ENCODE assay signal across 17 cellular contexts in the genomic region with DNA sequence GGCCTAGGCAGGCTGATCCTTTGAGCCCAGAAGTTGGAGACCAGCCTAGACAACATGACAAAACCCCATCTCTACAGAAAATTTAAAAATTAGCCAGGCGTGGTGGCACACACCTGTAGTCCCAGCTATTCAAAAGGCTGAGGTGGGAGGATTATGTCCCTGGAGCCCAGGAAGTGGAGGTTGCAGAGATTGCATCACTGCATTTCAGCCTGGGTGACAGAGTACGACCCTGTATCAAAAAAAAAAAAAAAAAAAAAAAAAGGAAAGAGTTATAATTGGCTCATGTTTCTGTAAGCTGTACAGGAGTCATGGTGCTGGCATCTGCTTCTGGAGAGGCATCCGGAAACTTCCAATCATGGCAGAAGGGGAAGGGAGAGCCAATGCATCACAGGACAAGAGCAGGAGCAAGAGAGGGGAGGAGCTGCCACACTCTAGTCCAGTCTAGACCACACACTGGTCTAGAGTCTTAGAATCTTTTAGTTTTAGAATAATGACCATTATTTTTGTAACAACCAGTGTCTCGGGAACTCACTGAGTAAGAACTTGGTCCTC. TPM values are rescaled to one million over a fixed set of nuclear protein-coding genes. Genes with fewer than 3 reads are reported as not detected.
DNase-seq lines count a peak whose midpoint lies in the region; ATAC-seq and TF ChIP-seq lines count a peak whose summit lies in the region.
"Had no signal": no experiment of that assay in that cellular context is flagged by ENCODE, and none has a peak within 500 bp of the region (broad histone marks: within the 10 kb centered on the region; RNA-seq: fewer than 3 reads in every experiment).

No MANE protein-coding gene starts in this region.

- H3K36me3 ChIP-seq in ascending aorta: no peaks in the 10 kb centered on the region

- H3K4me1 ChIP-seq in ascending aorta: peaks cover 0 to 2% of the 10 kb centered on the region in 2 donors

- H3K4me3 Mint-ChIP-seq in mesothelial cell of epicardium: no peak overlapping the region
- no peak overlapping the region for H3K4me3 Mint-ChIP-seq in activated T-helper 1 cell treated with anti-CD3 and anti-CD28 coated beads, Interleukin-12 subunit alpha, Interleukin-12 subunit beta, Interleukin-2, Interleukin-4 antibody, amounts not matched to agents 30 ng/mL and 10 ng/mL and 1 ng/mL, durations not matched to agents 14 hours and 24 hours and 36 hours
- H3K4me3 Mint-ChIP-seq in activated CD8-positive, alpha-beta T cell treated with anti-CD3 and anti-CD28 coated beads, Interleukin-2, amount 10 ng/mL, durations not matched to agents 7 days and 5 days: no peak overlapping the region
- H3K4me3 Mint-ChIP-seq: activated naive CD8-positive, alpha-beta T cell treated with anti-CD3 and anti-CD28 coated beads, Interleukin-2, amount 50 U/mL, for 24 hours; naive B cell had no signal

- H3K27me3 Mint-ChIP-seq in mesothelial cell of epicardium (ENCODE audit: low read depth): no peaks in the 10 kb centered on the region
- no peaks in the 10 kb centered on the region for H3K27me3 Mint-ChIP-seq in activated T-helper 1 cell treated with anti-CD3 and anti-CD28 coated beads, Interleukin-12 subunit alpha, Interleukin-12 subunit beta, Interleukin-2, Interleukin-4 antibody, amounts not matched to agents 30 ng/mL and 10 ng/mL and 1 ng/mL, durations not matched to agents 14 hours and 24 hours and 36 hours (ENCODE audit: insufficient read depth)
- no peaks in the 10 kb centered on the region for H3K27me3 Mint-ChIP-seq in activated CD8-positive, alpha-beta T cell treated with anti-CD3 and anti-CD28 coated beads, Interleukin-2, amount 10 ng/mL, durations not matched to agents 7 days and 5 days (ENCODE audit: low read depth)
- H3K27me3 Mint-ChIP-seq: activated naive CD8-positive, alpha-beta T cell treated with anti-CD3 and anti-CD28 coated beads, Interleukin-2, amount 50 U/mL, for 24 hours had no signal

- CTCF ChIA-PET in activated CD8-positive, alpha-beta T cell treated with anti-CD3 and anti-CD28 coated beads, Interleukin-2, amount 10 ng/mL, durations not matched to agents 7 days and 5 days (lab: Charles Lee): no interaction called here

- DNase-seq in A172 (ENCODE audit: low spot score) (peak; percentile 6), GM04504 (ENCODE audit: low read depth) (peak; percentile 67), ascending aorta (ENCODE audit: low spot score in 2 of 2) (peak in 1 of 2 donors; percentile 82), fibroblast of villous mesenchyme (ENCODE audit: low read depth) (peak; percentile 65), mesothelial cell of epicardium (ENCODE audit: low spot score in 2 of 2, unreplicated experiment in 2 of 2) (no peak)
- no peak for DNase-seq in activated T-helper 1 cell treated with anti-CD3 and anti-CD28 coated beads, Interleukin-12 subunit alpha, Interleukin-12 subunit beta, Interleukin-2, Interleukin-4 antibody, amounts not matched to agents 30 ng/mL and 10 ng/mL and 1 ng/mL, durations not matched to agents 14 hours and 24 hours and 36 hours (ENCODE audit: low spot score)
- no peak for DNase-seq in activated CD8-positive, alpha-beta T cell treated with anti-CD3 and anti-CD28 coated beads, Interleukin-2, amount 10 ng/mL, durations not matched to agents 7 days and 5 days
- DNase-seq: activated naive CD8-positive, alpha-beta T cell treated with anti-CD3 and anti-CD28 coated beads, Interleukin-2, amount 50 U/mL, for 24 hours; DMS 273 treated with DMSO at 0.1 percent for 48 hours; left colon; naive B cell; NCI-H1105; stimulated activated CD4-positive, alpha-beta T cell treated with anti-CD3 and anti-CD28 coated beads, Interleukin-1b, Interleukin-23, amount 100 ng/mL, for 48 hours; T-helper 1 cell had no signal

- no peak for ATAC-seq in HG03097 (IDR thresholded peaks at IDR 0.05; ENCODE audit: low FRiP score, unreplicated experiment)
- ATAC-seq in activated CD8-positive, alpha-beta T cell treated with anti-CD3 and anti-CD28 coated beads, Interleukin-2, amount 10 ng/mL, durations not matched to agents 7 days and 5 days: no peak
- ATAC-seq: activated CD4-positive, CD25-positive, alpha-beta regulatory T cell treated with anti-CD3 and anti-CD28 coated beads, Interleukin-2, amount 50 U/mL, for 24 hours; activated naive CD8-positive, alpha-beta T cell treated with anti-CD3 and anti-CD28 coated beads, Interleukin-2, amount 50 U/mL, for 24 hours; left colon had no signal

- POLR2A ChIA-PET in activated CD8-positive, alpha-beta T cell treated with anti-CD3 and anti-CD28 coated beads, Interleukin-2, amount 10 ng/mL, durations not matched to agents 7 days and 5 days (lab: Charles Lee): no interaction called here

- H3K9me3 ChIP-seq in ascending aorta: no peaks in the 10 kb centered on the region
- H3K9me3 ChIP-seq: tibial nerve had no signal

- H3K9me3 Mint-ChIP-seq in mesothelial cell of epicardium: peaks cover 3% of the 10 kb centered on the region
- H3K9me3 Mint-ChIP-seq in activated T-helper 1 cell treated with anti-CD3 and anti-CD28 coated beads, Interleukin-12 subunit alpha, Interleukin-12 subunit beta, Interleukin-2, Interleukin-4 antibody, amounts not matched to agents 30 ng/mL and 10 ng/mL and 1 ng/mL, durations not matched to agents 14 hours and 24 hours and 36 hours: peaks cover 7% of the 10 kb centered on the region
- peaks cover 4% of the 10 kb centered on the region for H3K9me3 Mint-ChIP-seq in activated CD8-positive, alpha-beta T cell treated with anti-CD3 and anti-CD28 coated beads, Interleukin-2, amount 10 ng/mL, durations not matched to agents 7 days and 5 days (ENCODE audit: insufficient read depth)

- H3K4me1 Mint-ChIP-seq in mesothelial cell of epicardium: peaks cover 8% of the 10 kb centered on the region
- H3K4me1 Mint-ChIP-seq in activated T-helper 1 cell treated with anti-CD3 and anti-CD28 coated beads, Interleukin-12 subunit alpha, Interleukin-12 subunit beta, Interleukin-2, Interleukin-4 antibody, amounts not matched to agents 30 ng/mL and 10 ng/mL and 1 ng/mL, durations not matched to agents 14 hours and 24 hours and 36 hours (ENCODE audit: low read depth): no peaks in the 10 kb centered on the region
- no peaks in the 10 kb centered on the region for H3K4me1 Mint-ChIP-seq in activated CD8-positive, alpha-beta T cell treated with anti-CD3 and anti-CD28 coated beads, Interleukin-2, amount 10 ng/mL, durations not matched to agents 7 days and 5 days (ENCODE audit: low read depth)
- H3K4me1 Mint-ChIP-seq: activated naive CD8-positive, alpha-beta T cell treated with anti-CD3 and anti-CD28 coated beads, Interleukin-2, amount 50 U/mL, for 24 hours; naive B cell had no signal

- no peak overlapping the region for H3K4me3 ChIP-seq in ascending aorta
- no peak overlapping the region for H3K4me3 ChIP-seq in fibroblast of villous mesenchyme (ENCODE audit: low read depth, low read length)
- H3K4me3 ChIP-seq: tibial nerve had no signal

- TF ChIP-seq CTCF in ascending aorta (IDR thresholded peaks at IDR 0.05) (no peak), fibroblast of villous mesenchyme (IDR thresholded peaks at IDR 0.05; ENCODE audit: insufficient read depth, low read depth, low read length) (no peak), mesothelial cell of epicardium (IDR thresholded peaks at IDR 0.05; ENCODE audit: unreplicated experiment) (no peak)

- peaks cover 14% of the 10 kb centered on the region for H3K36me3 Mint-ChIP-seq in mesothelial cell of epicardium
- H3K36me3 Mint-ChIP-seq in activated T-helper 1 cell treated with anti-CD3 and anti-CD28 coated beads, Interleukin-12 subunit alpha, Interleukin-12 subunit beta, Interleukin-2, Interleukin-4 antibody, amounts not matched to agents 30 ng/mL and 10 ng/mL and 1 ng/mL, durations not matched to agents 14 hours and 24 hours and 36 hours (ENCODE audit: low read depth): no peaks in the 10 kb centered on the region
- H3K36me3 Mint-ChIP-seq in activated CD8-positive, alpha-beta T cell treated with anti-CD3 and anti-CD28 coated beads, Interleukin-2, amount 10 ng/mL, durations not matched to agents 7 days and 5 days (ENCODE audit: low read depth): no peaks in the 10 kb centered on the region

- H3K27ac ChIP-seq in ascending aorta: peak overlapping the region; percentile 27 to 34
- H3K27ac ChIP-seq: tibial nerve had no signal

- intact Hi-C loops in ascending aorta (cut with DNase I): loop anchor here (2.0 kb wide), 1 partner anchor 17 kb away; a partner anchor contains a TSS
- intact Hi-C loops in activated T-helper 1 cell treated with anti-CD3 and anti-CD28 coated beads, Interleukin-12 subunit alpha, Interleukin-12 subunit beta, Interleukin-2, Interleukin-4 antibody, amounts not matched to agents 30 ng/mL and 10 ng/mL and 1 ng/mL, durations not matched to agents 14 hours and 24 hours and 36 hours (cut with micrococcal nuclease): no loop called here

- H3K27ac Mint-ChIP-seq in mesothelial cell of epicardium: no peak overlapping the region
- no peak overlapping the region for H3K27ac Mint-ChIP-seq in activated T-helper 1 cell treated with anti-CD3 and anti-CD28 coated beads, Interleukin-12 subunit alpha, Interleukin-12 subunit beta, Interleukin-2, Interleukin-4 antibody, amounts not matched to agents 30 ng/mL and 10 ng/mL and 1 ng/mL, durations not matched to agents 14 hours and 24 hours and 36 hours
- no peak overlapping the region for H3K27ac Mint-ChIP-seq in activated CD8-positive, alpha-beta T cell treated with anti-CD3 and anti-CD28 coated beads, Interleukin-2, amount 10 ng/mL, durations not matched to agents 7 days and 5 days
- H3K27ac Mint-ChIP-seq: activated naive CD8-positive, alpha-beta T cell treated with anti-CD3 and anti-CD28 coated beads, Interleukin-2, amount 50 U/mL, for 24 hours; naive B cell had no signal

- no peaks in the 10 kb centered on the region for H3K27me3 ChIP-seq in ascending aorta
- H3K27me3 ChIP-seq: tibial nerve had no signal

RNA-seq across cellular contexts. Expression of a gene that starts 16.8 kb away (rescaled TPM):
- 20.3 and 29.8 TPM in 2 replicates for total RNA-seq in A172 (2014; rRNA removed; shearing (Covaris generic))
- 25.8 TPM for total RNA-seq in ascending aorta
- total RNA-seq in fibroblast of villous mesenchyme: 87.9 and 99.7 TPM in 2 replicates
- total RNA-seq in mesothelial cell of epicardium: 70.0 to 74.8 TPM (median 70.5 TPM) in 3 replicates
- total RNA-seq in activated T-helper 1 cell treated with anti-CD3 and anti-CD28 coated beads, Interleukin-12 subunit alpha, Interleukin-12 subunit beta, Interleukin-2, Interleukin-4 antibody, amounts not matched to agents 30 ng/mL and 10 ng/mL and 1 ng/mL, durations not matched to agents 14 hours and 24 hours and 36 hours: 0.75 and 1.2 TPM in 2 replicates
- not detected for total RNA-seq in activated CD8-positive, alpha-beta T cell treated with anti-CD3 and anti-CD28 coated beads, Interleukin-2, amount 10 ng/mL, durations not matched to agents 7 days and 5 days

Comparison
In these comparisons a context has a peak if more than half of its experiments do, and no peak if none do; other contexts are left out.
1. DNase-seq: peak in A172 (single experiment), GM04504 (single experiment) and fibroblast of villous mesenchyme (single experiment); none in mesothelial cell of epicardium (0 of 2), activated T-helper 1 cell treated with anti-CD3 and anti-CD28 coated beads, Interleukin-12 subunit alpha, Interleukin-12 subunit beta, Interleukin-2, Interleukin-4 antibody, amounts not matched to agents 30 ng/mL and 10 ng/mL and 1 ng/mL, durations not matched to agents 14 hours and 24 hours and 36 hours (single experiment) and activated CD8-positive, alpha-beta T cell treated with anti-CD3 and anti-CD28 coated beads, Interleukin-2, amount 10 ng/mL, durations not matched to agents 7 days and 5 days (single experiment).